ENCODE assay signal across 31 cellular contexts in genomic region chr16:14063618-14064581, GRCh38.
"Had no signal": no experiment of that assay in that cellular context is flagged by ENCODE, and none has a peak within 500 bp of the region (broad histone marks: within the 10 kb centered on the region; RNA-seq: fewer than 3 reads in every experiment).

No MANE protein-coding gene starts in this region.

- H3K27me3 Mint-ChIP-seq: activated B cell treated with CpG ODN at 0.5 μM for 24 hours; activated CD4-positive, alpha-beta T cell treated with anti-CD3 and anti-CD28 coated beads, Interleukin-2, amount 10 ng/mL, durations not matched to agents 7 days and 5 days had no signal

- H3K27me3 ChIP-seq: brain microvascular endothelial cell, cardiac muscle cell, MG63, Peyer's patch had no signal

- DNase-seq: activated B cell treated with CpG ODN at 0.5 μM for 24 hours; activated CD4-positive, alpha-beta memory T cell treated with anti-CD3 and anti-CD28 coated beads for 36 hours; activated CD4-positive, alpha-beta T cell treated with anti-CD3 and anti-CD28 coated beads, Interleukin-2, amount 10 ng/mL, durations not matched to agents 7 days and 5 days; activated CD8-positive, alpha-beta memory T cell treated with anti-CD3 and anti-CD28 coated beads for 24 hours; activated gamma-delta T cell; activated naive CD4-positive, alpha-beta T cell treated with anti-CD3 and anti-CD28 coated beads for 36 hours; activated T-cell treated with anti-CD3 and anti-CD28 coated beads, Interleukin-2, amount 50 U/mL, for 48 hours; amygdala; brain microvascular endothelial cell; KG1; MG63; MV-4-11; NCI-H1092 treated with DMSO at 0.1 percent for 48 hours; NCI-H1417 treated with DMSO at 0.1 percent for 48 hours; NCI-H1694; NCI-H2029; NCI-H2107; NCI-H2171 treated with DMSO at 0.1 percent for 48 hours; NCI-H345; NCI-H510A treated with DMSO at 0.1 percent for 48 hours; NK-92 treated with Interleukin-12 subunit alpha and Interleukin-12 subunit beta, amount 100 ng/mL, for 24 hours; OCI-M1; Peyer's patch; SHP77 treated with DMSO at 0.1 percent for 48 hours; T-cell; T-helper 2 cell; T1000 had no signal

- H3K27ac ChIP-seq: brain microvascular endothelial cell, cardiac muscle cell, Peyer's patch had no signal

- H3K9me3 ChIP-seq: Peyer's patch had no signal

- H3K9me3 Mint-ChIP-seq: activated B cell treated with CpG ODN at 0.5 μM for 24 hours; activated CD4-positive, alpha-beta memory T cell treated with anti-CD3 and anti-CD28 coated beads for 36 hours; activated CD4-positive, alpha-beta T cell treated with anti-CD3 and anti-CD28 coated beads, Interleukin-2, amount 10 ng/mL, durations not matched to agents 7 days and 5 days; activated naive CD4-positive, alpha-beta T cell treated with anti-CD3 and anti-CD28 coated beads for 36 hours; activated T-helper 17 cell treated with anti-CD3 and anti-CD28 coated beads, Interleukin-2, amount 50 U/mL, for 72 hours; T-cell had no signal

- H3K4me3 Mint-ChIP-seq: activated B cell treated with CpG ODN at 0.5 μM for 24 hours; activated CD4-positive, alpha-beta memory T cell treated with anti-CD3 and anti-CD28 coated beads for 36 hours; activated CD4-positive, alpha-beta T cell treated with anti-CD3 and anti-CD28 coated beads, Interleukin-2, amount 10 ng/mL, durations not matched to agents 7 days and 5 days; activated naive CD4-positive, alpha-beta T cell treated with anti-CD3 and anti-CD28 coated beads for 36 hours; activated naive CD8-positive, alpha-beta T cell; activated T-helper 17 cell treated with anti-CD3 and anti-CD28 coated beads, Interleukin-2, amount 50 U/mL, for 72 hours; T-cell had no signal

- H3K27ac Mint-ChIP-seq: activated B cell treated with CpG ODN at 0.5 μM for 24 hours; activated CD4-positive, alpha-beta memory T cell treated with anti-CD3 and anti-CD28 coated beads for 36 hours; activated CD4-positive, alpha-beta T cell treated with anti-CD3 and anti-CD28 coated beads, Interleukin-2, amount 10 ng/mL, durations not matched to agents 7 days and 5 days; activated naive CD4-positive, alpha-beta T cell treated with anti-CD3 and anti-CD28 coated beads for 36 hours; activated naive CD8-positive, alpha-beta T cell; activated T-helper 17 cell treated with anti-CD3 and anti-CD28 coated beads, Interleukin-2, amount 50 U/mL, for 72 hours; T-cell had no signal

- FAIRE-seq: TTC549 had no signal

- ATAC-seq: activated T-helper 17 cell treated with anti-CD3 and anti-CD28 coated beads, Interleukin-2, amount 50 U/mL, for 72 hours; T-cell had no signal

- H3K36me3 Mint-ChIP-seq: activated CD4-positive, alpha-beta memory T cell treated with anti-CD3 and anti-CD28 coated beads for 36 hours; activated naive CD8-positive, alpha-beta T cell; T-cell had no signal

- H3K36me3 ChIP-seq: brain microvascular endothelial cell, cardiac muscle cell, MG63, Peyer's patch had no signal

- H3K4me1 Mint-ChIP-seq: activated B cell treated with CpG ODN at 0.5 μM for 24 hours; activated CD4-positive, alpha-beta T cell treated with anti-CD3 and anti-CD28 coated beads, Interleukin-2, amount 10 ng/mL, durations not matched to agents 7 days and 5 days; activated T-helper 17 cell treated with anti-CD3 and anti-CD28 coated beads, Interleukin-2, amount 50 U/mL, for 72 hours; T-cell had no signal

- H3K4me1 ChIP-seq: Peyer's patch had no signal

- H3K4me3 ChIP-seq: cardiac muscle cell, MG63, Peyer's patch had no signal
